In the genomic region with DNA sequence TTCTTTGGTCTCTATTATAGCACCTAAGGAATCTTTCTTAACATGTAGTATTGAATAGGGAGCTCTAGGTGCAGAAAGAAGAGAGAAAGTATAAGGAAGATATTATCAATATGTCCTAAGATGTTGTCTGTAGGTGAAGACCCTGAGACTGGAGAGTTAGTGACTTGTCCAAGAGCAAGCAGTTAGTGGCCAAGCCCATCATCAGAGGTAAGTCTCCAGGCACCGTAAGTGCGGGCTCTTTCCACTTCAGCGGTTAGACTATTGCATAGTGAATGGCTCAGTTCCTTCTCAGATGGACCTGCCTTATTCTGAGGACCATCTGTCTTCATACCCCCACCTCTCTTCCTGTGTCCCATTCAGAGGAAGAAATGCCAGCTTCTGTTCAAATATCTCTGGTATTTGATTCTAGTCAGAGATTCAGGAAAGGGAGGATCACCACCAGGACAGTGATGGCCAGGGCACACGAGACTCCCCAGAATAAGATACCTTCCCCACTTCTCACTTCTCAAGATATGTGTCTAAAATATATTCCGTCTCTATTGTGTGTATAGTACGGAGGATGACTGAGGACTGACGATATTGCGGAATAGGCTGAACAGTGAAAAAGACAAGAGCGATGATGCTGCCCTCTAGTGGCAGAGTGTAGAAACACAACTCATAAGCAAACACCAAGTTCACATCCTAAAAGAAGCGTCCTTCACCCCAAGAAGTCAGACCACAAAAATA, we compare ENCODE assay signal across 8 cellular contexts. TPM values are rescaled to one million over a fixed set of nuclear protein-coding genes. Genes with fewer than 3 reads are reported as not detected.
DNase-seq lines count a peak whose midpoint lies in the region; ATAC-seq and TF ChIP-seq lines count a peak whose summit lies in the region.

No MANE protein-coding gene starts in this region.

- H3K4me3 ChIP-seq in HAP-1 (no peak overlapping the region), MG63 (no peak overlapping the region)

- H3K27ac Mint-ChIP-seq in activated naive CD4-positive, alpha-beta T cell treated with anti-CD3 and anti-CD28 coated beads, Interleukin-2, amount 50 U/mL, for 24 hours = peak overlapping the region; percentile 21
- no peak overlapping the region for H3K27ac Mint-ChIP-seq in progenitor cell of endocrine pancreas

- H3K4me1 Mint-ChIP-seq in activated naive CD4-positive, alpha-beta T cell treated with anti-CD3 and anti-CD28 coated beads, Interleukin-2, amount 50 U/mL, for 24 hours = peaks cover 3% of the 10 kb centered on the region
- peaks cover 3% of the 10 kb centered on the region for H3K4me1 Mint-ChIP-seq in progenitor cell of endocrine pancreas (ENCODE audit: low read depth)

- no peaks in the 10 kb centered on the region for H3K4me1 ChIP-seq in HAP-1

- H3K9me3 ChIP-seq in HAP-1 (no peaks in the 10 kb centered on the region), MG63 (no peaks in the 10 kb centered on the region; the same call in 1 of the 2 replicates)

- H3K27me3 ChIP-seq in HAP-1 (ENCODE audit: low read depth) (no peaks in the 10 kb centered on the region), MG63 (no peaks in the 10 kb centered on the region)

- peak; percentile 89 for TF ChIP-seq CTCF in progenitor cell of endocrine pancreas (IDR thresholded peaks at IDR 0.05; ENCODE audit: unreplicated experiment)

- no peaks in the 10 kb centered on the region for H3K27me3 Mint-ChIP-seq in activated naive CD4-positive, alpha-beta T cell treated with anti-CD3 and anti-CD28 coated beads, Interleukin-2, amount 50 U/mL, for 24 hours
- H3K27me3 Mint-ChIP-seq in progenitor cell of endocrine pancreas = no peaks in the 10 kb centered on the region

- no peaks in the 10 kb centered on the region for H3K36me3 Mint-ChIP-seq in activated naive CD4-positive, alpha-beta T cell treated with anti-CD3 and anti-CD28 coated beads, Interleukin-2, amount 50 U/mL, for 24 hours
- no peaks in the 10 kb centered on the region for H3K36me3 Mint-ChIP-seq in progenitor cell of endocrine pancreas (ENCODE audit: insufficient read depth)

- ATAC-seq in HG03196 (IDR thresholded peaks at IDR 0.05; ENCODE audit: unreplicated experiment) = no peak

- DNase-seq in GF-D8 (lab: John Stamatoyannopoulos, UW) (peak; percentile 4), HAP-1 (ENCODE audit: low spot score in 2 of 2) (peak; percentile 54 to 68), MG63 (peak; percentile 29), SHP77 (lab: John Stamatoyannopoulos, UW) (peak; percentile 16 to 45), glomerular visceral epithelial cell (ENCODE audit: extremely low spot score) (peak; percentile 76), progenitor cell of endocrine pancreas (ENCODE audit: low spot score, unreplicated experiment) (peak; percentile 24)

- in situ Hi-C loops in HAP-1 (cut with MboI; ENCODE audit: low sequenced_read_pairs) = loop anchor here (25.0 kb wide), 2 partner anchors 278 to 753 kb away; no protein-coding TSS in a partner anchor

- no peaks in the 10 kb centered on the region for H3K9me3 Mint-ChIP-seq in activated naive CD4-positive, alpha-beta T cell treated with anti-CD3 and anti-CD28 coated beads, Interleukin-2, amount 50 U/mL, for 24 hours
- peaks cover 12% of the 10 kb centered on the region for H3K9me3 Mint-ChIP-seq in progenitor cell of endocrine pancreas (ENCODE audit: low read depth)

- H3K4me3 Mint-ChIP-seq in activated naive CD4-positive, alpha-beta T cell treated with anti-CD3 and anti-CD28 coated beads, Interleukin-2, amount 50 U/mL, for 24 hours = peak overlapping the region; percentile 23
- no peak overlapping the region for H3K4me3 Mint-ChIP-seq in progenitor cell of endocrine pancreas (ENCODE audit: low read depth)

- H3K36me3 ChIP-seq in HAP-1 (replicated peaks) (no peaks in the 10 kb centered on the region), MG63 (no peaks in the 10 kb centered on the region)

RNA-seq across cellular contexts. Expression of a gene that starts 19.1 kb away (rescaled TPM):
- 46.3 and 51.3 TPM in 2 replicates for total RNA-seq in MG63 (2014; rRNA removed; shearing (Covaris generic); ENCODE audit: low replicate concordance)
- 1.3 and 1.4 TPM in 2 replicates for total RNA-seq in progenitor cell of endocrine pancreas

Comparison
In these comparisons a context has a peak if more than half of its experiments do, and no peak if none do; other contexts are left out.
1. DNase-seq: peak in every context shown above with its lines; median percentile 76 in glomerular visceral epithelial cell; 61 in HAP-1; 30 in SHP77; 29 in MG63; 24 in progenitor cell of endocrine pancreas; 4 in GF-D8.
2. RNA of a gene that starts 19.1 kb away (total RNA-seq): 46.3 to 51.3 TPM in MG63; 1.3 to 1.4 TPM in progenitor cell of endocrine pancreas; every median in the first group is over 10 times any median in the second.